ENCODE assay signal across 11 cellular contexts in the genomic region with DNA sequence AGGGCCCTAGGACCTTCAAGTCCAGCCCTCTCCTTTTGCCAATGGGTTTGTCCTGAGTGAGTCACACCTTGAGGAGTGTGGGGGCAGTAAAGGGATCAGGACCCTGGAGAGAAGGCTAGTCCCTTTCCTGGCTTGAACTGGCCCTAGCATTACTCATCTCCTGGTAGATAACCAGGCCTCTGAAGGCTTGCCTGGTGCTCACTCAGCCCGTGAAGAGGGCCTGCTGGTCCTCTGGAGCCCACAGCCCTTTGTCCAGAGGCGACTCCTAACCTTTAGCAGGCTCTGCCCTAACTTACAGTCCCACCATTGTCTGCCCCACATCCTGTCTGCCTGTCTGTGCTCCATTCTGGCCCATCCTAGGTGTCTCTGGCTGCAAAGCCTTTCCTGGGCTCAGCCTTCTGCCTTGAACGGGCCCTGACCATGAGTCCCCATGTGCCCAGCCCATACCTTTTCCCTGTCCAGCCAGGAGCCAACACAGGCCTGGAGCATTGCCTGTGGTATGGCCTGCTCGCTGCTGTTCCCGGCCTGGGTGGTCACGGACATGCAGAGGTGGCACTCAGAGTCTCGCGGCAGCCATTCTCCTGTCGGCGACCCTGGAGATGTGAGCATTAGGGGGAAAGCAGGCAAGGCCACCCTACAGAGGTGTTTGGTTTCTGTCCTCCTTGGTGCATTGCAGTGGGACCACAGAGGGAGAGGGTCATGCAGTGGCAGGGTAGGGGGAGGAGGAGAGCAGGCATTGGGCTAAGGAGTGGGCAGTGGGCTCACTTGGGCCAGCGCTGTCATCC. TPM values are rescaled to one million over a fixed set of nuclear protein-coding genes. Genes with fewer than 3 reads are reported as not detected.
DNase-seq lines count a peak whose midpoint lies in the region; ATAC-seq and TF ChIP-seq lines count a peak whose summit lies in the region.
"Had no signal": no experiment of that assay in that cellular context is flagged by ENCODE, and none has a peak within 500 bp of the region (broad histone marks: within the 10 kb centered on the region; RNA-seq: fewer than 3 reads in every experiment).

No MANE protein-coding gene starts in this region.

- H3K27me3 ChIP-seq in Panc1 (ENCODE audit: control insufficient read depth, insufficient read depth, low read length) (no peaks in the 10 kb centered on the region), neural progenitor cell (no peaks in the 10 kb centered on the region)

- H3K36me3 Mint-ChIP-seq in Calu3 (ENCODE audit: insufficient read depth, unreplicated experiment) = peaks cover 9% of the 10 kb centered on the region
- peaks cover 3% of the 10 kb centered on the region for H3K36me3 Mint-ChIP-seq in neural progenitor cell
- H3K36me3 Mint-ChIP-seq: activated naive CD8-positive, alpha-beta T cell treated with anti-CD3 and anti-CD28 coated beads for 36 hours had no signal

- in situ Hi-C loops in Panc1 (cut with HindIII; ENCODE audit: low pct_unique_long_range_greater_than_20kb, low sequenced_read_pairs) = no loop called here

- H3K27ac ChIP-seq in Panc1 (ENCODE audit: low read length) (no peak overlapping the region), neural progenitor cell (no peak overlapping the region), coronary artery (peak overlapping the region in 1 of 2 donors; percentile 52)

- peak; percentile 53 for ATAC-seq in Panc1

- peaks cover 1% of the 10 kb centered on the region for H3K4me1 Mint-ChIP-seq in Calu3 (ENCODE audit: low read depth, unreplicated experiment)
- no peaks in the 10 kb centered on the region for H3K4me1 Mint-ChIP-seq in neural progenitor cell
- H3K4me1 Mint-ChIP-seq: activated naive CD8-positive, alpha-beta T cell treated with anti-CD3 and anti-CD28 coated beads for 36 hours had no signal

- peaks cover 14% of the 10 kb centered on the region for H3K27me3 Mint-ChIP-seq in Calu3 (ENCODE audit: unreplicated experiment)
- peaks cover 10% of the 10 kb centered on the region for H3K27me3 Mint-ChIP-seq in neural progenitor cell (ENCODE audit: insufficient read depth, low read depth)
- H3K27me3 Mint-ChIP-seq: activated naive CD8-positive, alpha-beta T cell treated with anti-CD3 and anti-CD28 coated beads for 36 hours had no signal

- POLR2A ChIA-PET in Panc1 (lab: Charles Lee) = no interaction called here

- TF ChIP-seq CTCF in Calu3 (IDR thresholded peaks at IDR 0.05; ENCODE audit: unreplicated experiment) (no peak), Panc1 (IDR thresholded peaks at IDR 0.05) (no peak), fibroblast of pulmonary artery (IDR thresholded peaks at IDR 0.05; ENCODE audit: low read length, missing control alignments) (no peak), neural progenitor cell (IDR thresholded peaks at IDR 0.05) (no peak), coronary artery (IDR thresholded peaks at IDR 0.05) (no peak)

- BruUV-seq in Calu3 (replicated peaks; lab: Mats Ljungman, UMichigan) = no TSS peak
- BruUV-seq in Panc1 (replicated peaks; lab: Mats Ljungman, UMichigan) = no TSS peak

- no peak overlapping the region for H3K4me3 ChIP-seq in Panc1 (ENCODE audit: low read depth in 2 of 2, low read length in 2 of 2)
- H3K4me3 ChIP-seq in fibroblast of pulmonary artery (replicated peaks; ENCODE audit: low read depth, low read length) = no peak overlapping the region
- H3K4me3 ChIP-seq in neural progenitor cell = no peak overlapping the region
- H3K4me3 ChIP-seq in coronary artery = no peak overlapping the region

- CTCF ChIA-PET in Calu3 (lab: Charles Lee) (interaction anchor here (0.6 kb wide), 1 partner anchor 413 kb away, joined by 3 read pairs; no protein-coding TSS in a partner anchor), Panc1 (lab: Charles Lee) (no interaction called here)

- no peaks in the 10 kb centered on the region for H3K79me2 ChIP-seq in neural progenitor cell (ENCODE audit: low read depth)

- H3K4me1 ChIP-seq in Panc1 (ENCODE audit: control insufficient read depth, insufficient read depth, low read length) (no peaks in the 10 kb centered on the region), neural progenitor cell (no peaks in the 10 kb centered on the region)

- DNase-seq in Calu3 (peak; percentile 30), Panc1 (ENCODE audit: low read depth, low spot score) (no peak), fibroblast of pulmonary artery (ENCODE audit: low read depth) (peak; percentile 98), neural progenitor cell (ENCODE audit: low spot score) (no peak), ecto neural progenitor cell (ENCODE audit: low spot score) (no peak), NCI-H526 (lab: John Stamatoyannopoulos, UW) (no peak), coronary artery (ENCODE audit: low spot score) (no peak)
- no peak for DNase-seq in activated CD4-positive, alpha-beta T cell treated with anti-CD3 and anti-CD28 coated beads for 1 hour
- DNase-seq: activated naive CD8-positive, alpha-beta T cell treated with anti-CD3 and anti-CD28 coated beads for 36 hours; DMS 273 treated with DMSO at 0.1 percent for 48 hours; NCI-H2227 treated with DMSO at 0.1 percent for 48 hours had no signal

- H3K9me3 Mint-ChIP-seq in Calu3 (ENCODE audit: low read depth, unreplicated experiment) (no peaks in the 10 kb centered on the region), neural progenitor cell (no peaks in the 10 kb centered on the region)
- H3K9me3 Mint-ChIP-seq: activated naive CD8-positive, alpha-beta T cell treated with anti-CD3 and anti-CD28 coated beads for 36 hours had no signal

- no peaks in the 10 kb centered on the region for H4K20me1 ChIP-seq in neural progenitor cell (ENCODE audit: low read depth)

- H3K4me3 Mint-ChIP-seq in Calu3 (ENCODE audit: low read depth, unreplicated experiment) = no peak overlapping the region
- H3K4me3 Mint-ChIP-seq in neural progenitor cell = no peak overlapping the region
- H3K4me3 Mint-ChIP-seq: activated naive CD8-positive, alpha-beta T cell treated with anti-CD3 and anti-CD28 coated beads for 36 hours had no signal

- intact Hi-C loops in Calu3 (cut with micrococcal nuclease; ENCODE audit: unreplicated experiment) (no loop called here), Panc1 (cut with micrococcal nuclease; ENCODE audit: unreplicated experiment) (no loop called here)

- no peaks in the 10 kb centered on the region for H3F3A ChIP-seq in neural progenitor cell (ENCODE audit: low read depth)

- H2AFZ ChIP-seq in neural progenitor cell (replicated peaks) = no peak overlapping the region

- H3K9me3 ChIP-seq in Panc1 (ENCODE audit: control insufficient read depth, insufficient read depth, low read depth, low read length) = no peaks in the 10 kb centered on the region
- no peaks in the 10 kb centered on the region for H3K9me3 ChIP-seq in neural progenitor cell (ENCODE audit: low read depth)

- no peaks in the 10 kb centered on the region for H3K36me3 ChIP-seq in Panc1 (ENCODE audit: control insufficient read depth, insufficient read depth, low read length)
- no peaks in the 10 kb centered on the region for H3K36me3 ChIP-seq in neural progenitor cell

- no peak overlapping the region for H3K4me2 ChIP-seq in neural progenitor cell

- no peak overlapping the region for H3K9ac ChIP-seq in neural progenitor cell

- H3K27ac Mint-ChIP-seq in Calu3 (ENCODE audit: unreplicated experiment) (no peak overlapping the region), neural progenitor cell (peak overlapping the region; percentile 63)
- H3K27ac Mint-ChIP-seq: activated naive CD8-positive, alpha-beta T cell treated with anti-CD3 and anti-CD28 coated beads for 36 hours had no signal

RNA-seq across cellular contexts. Expression of a gene that starts 4.9 kb away (rescaled TPM):
- total RNA-seq in Calu3 (2022) (not detected in 2 replicates), Panc1 (2021; ENCODE audit: unreplicated experiment) (5.6 TPM), neural progenitor cell (ENCODE audit: low replicate concordance) (not detected in 2 replicates)
- not detected for polyA plus RNA-seq in Panc1 (2012; ENCODE audit: insufficient read length)
- total RNA-seq: activated naive CD8-positive, alpha-beta T cell treated with anti-CD3 and anti-CD28 coated beads for 36 hours had no signal

RNA-seq across cellular contexts. Expression of a gene that starts 31.1 kb away (rescaled TPM):
- total RNA-seq in Calu3 (2022) (not detected in 2 replicates), Panc1 (2021; ENCODE audit: unreplicated experiment) (not detected), neural progenitor cell (ENCODE audit: low replicate concordance) (0.65 TPM in 1 of 2 replicates, not detected in the other)
- polyA plus RNA-seq in Panc1 (2012; ENCODE audit: insufficient read length) = not detected

RNA-seq across cellular contexts. Expression of a gene that starts 47.1 kb away (rescaled TPM):
- total RNA-seq in Calu3 (2022) (58.4 and 62.6 TPM in 2 replicates), Panc1 (2021; ENCODE audit: unreplicated experiment) (78.6 TPM), neural progenitor cell (ENCODE audit: low replicate concordance) (85.3 and 87.3 TPM in 2 replicates)
- polyA plus RNA-seq in Panc1 (2012; ENCODE audit: insufficient read length) = 82.2 TPM

RNA-seq across cellular contexts. Expression of a gene that starts 51.2 kb away (rescaled TPM):
- total RNA-seq in Calu3 (2022) (39.2 and 40.4 TPM in 2 replicates), Panc1 (2021; ENCODE audit: unreplicated experiment) (23.7 TPM), neural progenitor cell (ENCODE audit: low replicate concordance) (31.1 and 47.6 TPM in 2 replicates)
- polyA plus RNA-seq in Panc1 (2012; ENCODE audit: insufficient read length) = 29.2 TPM

Comparison
In these comparisons a context has a peak if more than half of its experiments do, and no peak if none do; other contexts are left out.
1. DNase-seq: peak in Calu3 (single experiment) and fibroblast of pulmonary artery (single experiment); none in Panc1 (single experiment), neural progenitor cell (single experiment), ecto neural progenitor cell (single experiment), activated CD4-positive, alpha-beta T cell treated with anti-CD3 and anti-CD28 coated beads for 1 hour (single experiment), NCI-H526 (0 of 2) and coronary artery (single experiment).